Comparison of ENCODE assay signal across 2 cellular contexts in the genomic region with DNA sequence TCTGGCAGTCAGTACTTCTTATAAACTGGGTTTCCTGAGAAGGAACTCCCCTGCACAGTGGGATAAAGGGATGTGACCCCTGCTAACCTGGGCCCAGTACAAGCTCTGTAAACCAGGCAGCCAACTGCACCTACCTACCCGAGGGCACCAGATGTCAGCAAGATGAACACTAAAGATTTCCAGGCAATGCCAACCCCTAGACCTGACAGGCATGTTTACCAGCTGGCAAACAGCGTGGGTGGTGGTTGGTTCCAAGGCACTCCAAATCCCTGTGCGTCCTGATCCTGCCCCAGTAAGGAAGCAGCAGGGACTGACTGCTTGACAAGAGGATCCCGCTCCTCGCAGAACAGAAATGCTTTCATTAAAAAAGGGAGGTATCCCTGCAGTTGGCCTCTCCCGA. TPM values are rescaled to one million over a fixed set of nuclear protein-coding genes. Genes with fewer than 3 reads are reported as not detected.
"Had no signal": no experiment of that assay in that cellular context is flagged by ENCODE, and none has a peak within 500 bp of the region (broad histone marks: within the 10 kb centered on the region; RNA-seq: fewer than 3 reads in every experiment).

No MANE protein-coding gene starts in this region.

RNA-seq across cellular contexts. Expression of gene RHCE, which starts 2.6 kb away (rescaled TPM):
- total RNA-seq: epithelial cell of proximal tubule, mesenteric fat pad had no signal
